ENCODE assay signal across 8 cellular contexts in genomic region chr1:42335809-42336518, GRCh38. TPM values are rescaled to one million over a fixed set of nuclear protein-coding genes. Genes with fewer than 3 reads are reported as not detected.
DNase-seq lines count a peak whose midpoint lies in the region; ATAC-seq, FAIRE-seq and TF ChIP-seq lines count a peak whose summit lies in the region.

No MANE protein-coding gene starts in this region.

- H3K9ac ChIP-seq in OCI-LY3 (ENCODE audit: low read length), result peak overlapping the region; percentile 79

- H3K4me1 ChIP-seq in CD8-positive, alpha-beta memory T cell (ENCODE audit: insufficient read depth, low read length), result peaks cover 32% of the 10 kb centered on the region
- H3K4me1 ChIP-seq in OCI-LY3 (ENCODE audit: low read length), result peaks cover 14% of the 10 kb centered on the region
- H3K4me1 ChIP-seq in mononuclear cell (ENCODE audit: insufficient read depth, low read length), result peaks cover 17% of the 10 kb centered on the region

- no peaks in the 10 kb centered on the region for H3K9me3 ChIP-seq in CD8-positive, alpha-beta memory T cell (ENCODE audit: low read length)
- no peaks in the 10 kb centered on the region for H3K9me3 ChIP-seq in OCI-LY3 (ENCODE audit: insufficient read depth, low read length)
- H3K9me3 ChIP-seq in mononuclear cell (ENCODE audit: low read depth, low read length), result no peaks in the 10 kb centered on the region

- no peaks in the 10 kb centered on the region for H3K36me3 ChIP-seq in CD8-positive, alpha-beta memory T cell (ENCODE audit: insufficient read depth, low read length)
- H3K36me3 ChIP-seq in OCI-LY3 (replicated peaks; ENCODE audit: low read depth, low read length), result no peaks in the 10 kb centered on the region

- no peak for FAIRE-seq in RCC 7860 (lab: Jason Lieb, UNC)

- POLR2A ChIA-PET in CD8-positive, alpha-beta memory T cell (lab: Charles Lee), result interaction anchor here (0.8 kb wide), 1 partner anchor 16 kb away, joined by 3 read pairs; no protein-coding TSS in a partner anchor

- peak overlapping the region; percentile 78 for H2AFZ ChIP-seq in OCI-LY3 (ENCODE audit: low read depth, low read length)

- H3K27me3 Mint-ChIP-seq in CD8-positive, alpha-beta memory T cell, result no peaks in the 10 kb centered on the region

- H3K27ac Mint-ChIP-seq in CD8-positive, alpha-beta memory T cell, result peak overlapping the region; percentile 82 to 94 (median 92)

- CTCF ChIA-PET in CD8-positive, alpha-beta memory T cell (lab: Charles Lee), result no interaction called here

- H3K4me1 Mint-ChIP-seq in CD8-positive, alpha-beta memory T cell, result peaks cover 39 to 48% (median 46%) of the 10 kb centered on the region in 3 donors

- DNase-seq in CD8-positive, alpha-beta memory T cell, result peak in 1 of 5 donors; percentile 1
- peak; percentile 46 for DNase-seq in HCEC 1CT
- no peak for DNase-seq in dorsolateral prefrontal cortex
- DNase-seq in RCC 7860 (ENCODE audit: low spot score), result no peak
- DNase-seq in retina, result no peak

- TF ChIP-seq CTCF in OCI-LY3 (IDR thresholded peaks at IDR 0.05; ENCODE audit: low read depth, low read length) (no peak), dorsolateral prefrontal cortex (IDR thresholded peaks at IDR 0.05 in 54 of 56, conservative IDR thresholded peaks at IDR 0.05 in 2 of 56; ENCODE audit: low read depth in 1 of 56, partially characterized antibody in 56 of 56) (no peak)

- peak overlapping the region; percentile 80 for H3K27ac ChIP-seq in CD8-positive, alpha-beta memory T cell (ENCODE audit: low read depth, low read length)
- H3K27ac ChIP-seq in OCI-LY3 (ENCODE audit: low read length) (peak overlapping the region; percentile 33), dorsolateral prefrontal cortex (peak overlapping the region in 46 of 59 donors; percentile 49 to 99 (median 91))

- H3K4me2 ChIP-seq in OCI-LY3 (ENCODE audit: low read length), result peak overlapping the region; percentile 87

- H4K20me1 ChIP-seq in OCI-LY3 (ENCODE audit: insufficient read depth, low read length), result peaks cover 26% of the 10 kb centered on the region

- H3K79me2 ChIP-seq in OCI-LY3 (ENCODE audit: low read length), result peaks cover 51% of the 10 kb centered on the region

- H3K36me3 Mint-ChIP-seq in CD8-positive, alpha-beta memory T cell, result peaks cover 0 to 14% (median 0%) of the 10 kb centered on the region in 3 donors

- H3K27me3 ChIP-seq in CD8-positive, alpha-beta memory T cell (ENCODE audit: insufficient read depth, low read length, poor library complexity, severe bottlenecking), result no peaks in the 10 kb centered on the region
- H3K27me3 ChIP-seq in OCI-LY3 (ENCODE audit: low read depth, low read length) (no peaks in the 10 kb centered on the region), dorsolateral prefrontal cortex (no peaks in the 10 kb centered on the region), mononuclear cell (ENCODE audit: insufficient read depth, low read length) (no peaks in the 10 kb centered on the region)

- peak overlapping the region; percentile 86 to 95 (median 92) for H3K4me3 Mint-ChIP-seq in CD8-positive, alpha-beta memory T cell

- peak overlapping the region; percentile 94 for H3K4me3 ChIP-seq in CD8-positive, alpha-beta memory T cell (ENCODE audit: low read length)
- H3K4me3 ChIP-seq in OCI-LY3 (ENCODE audit: low read length) (peak overlapping the region; percentile 89), dorsolateral prefrontal cortex (peak overlapping the region; percentile 72 to 100 (median 96)), mononuclear cell (ENCODE audit: low read length) (peak overlapping the region; percentile 76)

- no peaks in the 10 kb centered on the region for H3K9me3 Mint-ChIP-seq in CD8-positive, alpha-beta memory T cell

- intact Hi-C loops in dorsolateral prefrontal cortex (cut with DNase I), result loop anchor here (2.0 to 10.0 kb wide), 8 partner anchors 75 to 431 kb away; partner anchors contain the start of genes PPCS (in 2 of the 2), ZMYND12 (in 2 of the 2), C1orf50 (in 1 of the 2) and P3H1 (in 1 of the 2)

- ATAC-seq in HG03354 (IDR thresholded peaks at IDR 0.05; ENCODE audit: poor library complexity, severe bottlenecking, unreplicated experiment), result no peak

RNA-seq across cellular contexts. Expression of gene FOXJ3, which starts 0.9 kb away (rescaled TPM):
- total RNA-seq in CD8-positive, alpha-beta memory T cell, result 10 to 100 TPM; 48.0 to 48.3 TPM
- 35.7 TPM for polyA plus RNA-seq in CD8-positive, alpha-beta memory T cell
- total RNA-seq in dorsolateral prefrontal cortex, result 10 to 100 TPM; 58.3 to 97.9 (median 76.4) TPM
- total RNA-seq in mononuclear cell, result 86.7 TPM

RNA-seq across cellular contexts. Expression of gene RIMKLA, which starts 44.6 kb away (rescaled TPM):
- total RNA-seq in CD8-positive, alpha-beta memory T cell, result 1 to 10 TPM; 1.4 to 2.0 TPM
- polyA plus RNA-seq in CD8-positive, alpha-beta memory T cell, result 0.24 TPM
- total RNA-seq in dorsolateral prefrontal cortex (10 to 100 TPM; 10.3 to 57.9 (median 33.5) TPM), mononuclear cell (0.10 TPM)

Comparison
In these comparisons a context has a peak if more than half of its experiments do, and no peak if none do; other contexts are left out.
1. H3K27ac ChIP-seq: peak in every context shown above with its lines; median percentile 91 in dorsolateral prefrontal cortex; 80 in CD8-positive, alpha-beta memory T cell; 33 in OCI-LY3.